14 cellular contexts compared by ENCODE assay signal in genomic region chr9:110180386-110180712, GRCh38. TPM values are rescaled to one million over a fixed set of nuclear protein-coding genes. Genes with fewer than 3 reads are reported as not detected.
"Had no signal": no experiment of that assay in that cellular context is flagged by ENCODE, and none has a peak within 500 bp of the region (broad histone marks: within the 10 kb centered on the region; RNA-seq: fewer than 3 reads in every experiment).

No MANE protein-coding gene starts in this region.

- ATAC-seq: body of pancreas; lower lobe of right lung; naive thymus-derived CD4-positive, alpha-beta T cell had no signal

- H3K36me3 ChIP-seq: lower lobe of right lung, right atrium auricular region, thyroid gland, vagina had no signal

- H3K4me3 ChIP-seq: body of pancreas, lower lobe of right lung, right atrium auricular region, thyroid gland, vagina had no signal

- DNase-seq: activated naive CD4-positive, alpha-beta T cell treated with anti-CD3 and anti-CD28 coated beads, Interleukin-2, amount 50 U/mL, for 16 hours; effector memory CD4-positive, alpha-beta T cell; glutamatergic neuron; lower lobe of right lung; naive thymus-derived CD4-positive, alpha-beta T cell; small intestine; thyroid gland had no signal

- H3K4me1 ChIP-seq: lower lobe of right lung, right atrium auricular region, thyroid gland, vagina had no signal

- H3K9me3 ChIP-seq: body of pancreas, lower lobe of right lung, right atrium auricular region, thyroid gland, vagina had no signal

- H3K27me3 ChIP-seq: body of pancreas, right atrium auricular region, thyroid gland, vagina had no signal

- H3K27ac ChIP-seq: lower lobe of right lung, right atrium auricular region, thyroid gland had no signal

RNA-seq across cellular contexts. Expression of gene C9orf152, which starts 27.6 kb away (rescaled TPM):
- total RNA-seq: epithelial cell of proximal tubule; fibroblast of villous mesenchyme; left cardiac atrium; mononuclear cell; naive thymus-derived CD4-positive, alpha-beta T cell; right atrium auricular region had no signal
- polyA plus RNA-seq: naive thymus-derived CD4-positive, alpha-beta T cell had no signal
